ENCODE assay signal across 8 cellular contexts in the genomic region with DNA sequence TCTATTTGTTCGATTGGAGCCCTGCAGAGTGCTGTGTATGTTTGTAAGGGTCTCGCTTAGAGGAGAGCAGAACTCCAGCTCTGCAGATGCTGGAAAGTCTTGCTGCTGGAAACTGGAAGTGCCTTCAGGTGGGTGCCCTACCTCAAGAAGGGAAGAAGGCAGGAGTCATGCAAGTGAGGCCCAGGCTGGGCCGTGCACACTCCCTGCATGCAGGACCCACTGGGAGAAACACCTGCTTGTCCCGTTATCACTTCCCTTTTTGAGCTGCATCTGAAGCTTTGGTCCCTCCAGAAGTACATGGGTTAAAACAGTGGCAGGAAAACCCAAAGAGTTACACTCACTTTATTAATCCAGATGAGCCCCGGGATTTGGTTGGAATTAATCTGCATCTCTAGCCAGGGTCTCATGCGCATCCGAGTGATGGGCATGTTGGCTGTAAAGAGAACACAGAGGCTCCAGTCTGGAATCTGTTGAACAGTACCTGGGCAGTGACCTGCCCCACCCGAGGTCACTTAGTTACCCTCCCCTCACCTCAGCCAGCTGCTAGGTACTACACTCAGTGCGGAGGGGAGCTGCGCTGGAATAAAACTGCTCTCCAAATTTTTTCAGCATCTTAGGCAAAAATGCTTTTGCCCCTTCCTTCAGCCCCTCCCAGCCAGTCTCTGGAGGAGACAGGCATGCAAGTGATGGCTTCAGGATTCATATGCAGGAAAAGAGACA. TPM values are rescaled to one million over a fixed set of nuclear protein-coding genes. Genes with fewer than 3 reads are reported as not detected.
DNase-seq lines count a peak whose midpoint lies in the region; ATAC-seq and TF ChIP-seq lines count a peak whose summit lies in the region.

No MANE protein-coding gene starts in this region.

- H3K4me3 ChIP-seq in ACC112 (ENCODE audit: low read depth, low read length) (peak overlapping the region; percentile 99), ascending aorta (peak overlapping the region; percentile 87 to 94), mesodermal cell (ENCODE audit: extremely low read depth, insufficient read depth, low read length, poor library complexity, severe bottlenecking) (peak overlapping the region; percentile 66)

- intact Hi-C loops in ascending aorta (cut with DNase I), result no loop called here

- peaks cover 48% of the 10 kb centered on the region for H3K79me2 ChIP-seq in ACC112 (ENCODE audit: control insufficient read depth, insufficient read depth, low read length, unreplicated experiment)

- no peak for TF ChIP-seq CTCF in ascending aorta (IDR thresholded peaks at IDR 0.05)

- no peak for ATAC-seq in GM18909 (IDR thresholded peaks at IDR 0.05; ENCODE audit: poor library complexity, unreplicated experiment)

- no peak overlapping the region for H2AFZ ChIP-seq in ACC112 (ENCODE audit: low read length, unreplicated experiment)

- DNase-seq in ascending aorta (ENCODE audit: low spot score in 2 of 2) (peak in 1 of 2 donors; percentile 56), kidney tubule cell (ENCODE audit: low spot score) (no peak), NCI-H128 (lab: John Stamatoyannopoulos, UW; ENCODE audit: unreplicated experiment) (no peak)
- DNase-seq in stimulated activated CD4-positive, alpha-beta T cell treated with anti-CD3 and anti-CD28 coated beads, Interleukin-2, amount 100 ng/mL, for 48 hours, result no peak

- H3K36me3 ChIP-seq in ACC112 (ENCODE audit: insufficient read depth, low read length), result peaks cover 44% of the 10 kb centered on the region; the same call in 1 of the 2 replicates
- peaks cover 59% of the 10 kb centered on the region for H3K36me3 ChIP-seq in KOPT-K1 (ENCODE audit: insufficient read depth, low read length)
- H3K36me3 ChIP-seq in ascending aorta, result peaks cover 29 to 39% of the 10 kb centered on the region in 2 donors
- H3K36me3 ChIP-seq in mesodermal cell (ENCODE audit: control insufficient read depth, insufficient read depth, low read length), result peaks cover 30% of the 10 kb centered on the region

- H3K9me3 ChIP-seq in KOPT-K1 (ENCODE audit: insufficient read depth, low read length, poor library complexity, severe bottlenecking), result no peaks in the 10 kb centered on the region
- H3K9me3 ChIP-seq in ascending aorta, result no peaks in the 10 kb centered on the region
- H3K9me3 ChIP-seq in mesodermal cell (ENCODE audit: control insufficient read depth, low read length), result no peaks in the 10 kb centered on the region

- H3K4me1 ChIP-seq in ACC112 (ENCODE audit: control insufficient read depth, insufficient read depth, low read length, unreplicated experiment), result peaks cover 50% of the 10 kb centered on the region
- H3K4me1 ChIP-seq in ascending aorta, result peaks cover 3 to 26% of the 10 kb centered on the region in 2 donors
- H3K4me1 ChIP-seq in mesodermal cell (ENCODE audit: control insufficient read depth, insufficient read depth, low read length, poor library complexity, severe bottlenecking), result peaks cover 27% of the 10 kb centered on the region

- H3K27me3 ChIP-seq in ACC112 (ENCODE audit: insufficient read depth, low read length), result no peaks in the 10 kb centered on the region
- H3K27me3 ChIP-seq in ascending aorta, result no peaks in the 10 kb centered on the region

- WGBS in mesodermal cell (ENCODE audit: insufficient coverage in 2 of 2), 2 experiments, result 85 to 94% methylated on average over 8 to 10 of the region's 10 CpGs

- H3K27ac ChIP-seq in ACC112 (ENCODE audit: low read depth, low read length), result no peak overlapping the region
- peak overlapping the region; percentile 96 for H3K27ac ChIP-seq in KOPT-K1 (ENCODE audit: low read depth, low read length, poor library complexity, severe bottlenecking)
- H3K27ac ChIP-seq in ascending aorta, result no peak overlapping the region
- H3K27ac ChIP-seq in mesodermal cell (ENCODE audit: low read depth, low read length, severe bottlenecking), result no peak overlapping the region

RNA-seq across cellular contexts. Expression of a gene that starts 1.4 kb away (rescaled TPM):
- total RNA-seq in ascending aorta, result 57.7 TPM
- 11.4 TPM for polyA plus RNA-seq in mesodermal cell (2013, experiment 1 of 2)
- polyA plus RNA-seq in mesodermal cell (2013, experiment 2 of 2), result 10.0 TPM

RNA-seq across cellular contexts. Expression of a gene that starts 54.1 kb away (rescaled TPM):
- not detected for total RNA-seq in ascending aorta
- polyA plus RNA-seq in mesodermal cell (2013, experiment 1 of 2), result not detected
- not detected for polyA plus RNA-seq in mesodermal cell (2013, experiment 2 of 2)
